ENCODE assay signal across 17 cellular contexts in genomic region chr6:5191222-5191621, GRCh38.
DNase-seq lines count a peak whose midpoint lies in the region; ATAC-seq and TF ChIP-seq lines count a peak whose summit lies in the region.
"Had no signal": no experiment of that assay in that cellular context is flagged by ENCODE, and none has a peak within 500 bp of the region (broad histone marks: within the 10 kb centered on the region; RNA-seq: fewer than 3 reads in every experiment).

No MANE protein-coding gene starts in this region.

- H3K27me3 Mint-ChIP-seq in chondrocyte (ENCODE audit: low read depth), result no peaks in the 10 kb centered on the region
- H3K27me3 Mint-ChIP-seq: naive B cell had no signal

- no peaks in the 10 kb centered on the region for H3K9me3 Mint-ChIP-seq in chondrocyte (ENCODE audit: low read depth)
- H3K9me3 Mint-ChIP-seq: naive B cell had no signal

- peaks cover 44% of the 10 kb centered on the region for H3K4me1 Mint-ChIP-seq in chondrocyte (ENCODE audit: low read depth)
- H3K4me1 Mint-ChIP-seq: naive B cell had no signal

- peak overlapping the region; percentile 87 for H3K27ac Mint-ChIP-seq in chondrocyte (ENCODE audit: unreplicated experiment)
- H3K27ac Mint-ChIP-seq: naive B cell had no signal

- no peak overlapping the region for H3K4me3 Mint-ChIP-seq in chondrocyte (ENCODE audit: unreplicated experiment)
- H3K4me3 Mint-ChIP-seq: naive B cell had no signal

- H3K36me3 Mint-ChIP-seq in chondrocyte (ENCODE audit: low read depth), result no peaks in the 10 kb centered on the region

- DNase-seq in ELR (ENCODE audit: low read depth), result peak; percentile 30
- DNase-seq in chondrocyte (ENCODE audit: low spot score), result no peak
- DNase-seq in NCI-H1048 (lab: John Stamatoyannopoulos, UW), result no peak
- no peak for DNase-seq in stimulated activated CD4-positive, alpha-beta T cell treated with anti-CD3 and anti-CD28 coated beads, Interleukin-2, amount 100 ng/mL, for 24 hours
- DNase-seq in NCI-H82 (lab: John Stamatoyannopoulos, UW), result no peak
- DNase-seq: activated naive CD4-positive, alpha-beta T cell treated with Interleukin-2 at 50 U/mL for 16 hours; AML-193; DMS53; head of caudate nucleus; left colon; naive B cell; NCI-H1092; stimulated activated CD4-positive, alpha-beta T cell treated with anti-CD3 and anti-CD28 coated beads, Interleukin-4, amount 100 ng/mL, for 4 hours; stimulated activated naive CD4-positive, alpha-beta T cell treated with Interleukin-2 at 50 U/mL for 16 hours had no signal

- ATAC-seq in GM19395 (IDR thresholded peaks at IDR 0.05; ENCODE audit: unreplicated experiment) (peak; percentile 80), HG03103 (IDR thresholded peaks at IDR 0.05; ENCODE audit: low read depth, unreplicated experiment) (peak; percentile 82), GM21515 (IDR thresholded peaks at IDR 0.05; ENCODE audit: unreplicated experiment) (no peak)
- ATAC-seq: left colon had no signal

- TF ChIP-seq CTCF in chondrocyte (IDR thresholded peaks at IDR 0.05), result no peak
